In the genomic region with DNA sequence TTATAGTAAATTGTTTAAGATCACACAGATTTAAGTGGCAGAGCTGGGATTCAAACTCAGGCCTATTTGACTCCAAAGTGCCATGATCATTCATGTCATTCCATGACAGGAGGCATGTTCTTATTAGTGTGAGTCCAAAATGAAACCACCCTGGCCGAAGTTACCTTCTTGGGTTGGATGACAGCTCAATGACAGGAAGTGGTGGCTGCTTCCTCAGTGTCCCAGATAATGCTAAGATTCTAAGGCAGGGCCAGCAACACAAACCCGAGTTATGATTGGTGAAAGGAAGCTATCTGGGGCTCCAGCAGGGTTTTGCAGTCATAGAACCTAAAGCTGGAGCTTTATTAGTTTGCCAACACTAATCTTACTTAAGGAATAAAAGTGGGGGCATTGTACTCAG, we compare ENCODE assay signal across 29 cellular contexts.
"Had no signal": no experiment of that assay in that cellular context is flagged by ENCODE, and none has a peak within 500 bp of the region (broad histone marks: within the 10 kb centered on the region; RNA-seq: fewer than 3 reads in every experiment).

No MANE protein-coding gene starts in this region.

- H3K4me3 ChIP-seq: adrenal gland, body of pancreas, colonic mucosa, esophagus squamous epithelium, gastroesophageal sphincter, heart right ventricle had no signal

- H3K4me1 Mint-ChIP-seq: activated naive CD4-positive, alpha-beta T cell treated with anti-CD3 and anti-CD28 coated beads, Interleukin-2, amount 50 U/mL, for 24 hours; activated naive CD8-positive, alpha-beta T cell treated with anti-CD3 and anti-CD28 coated beads, Interleukin-2, amount 50 U/mL, for 24 hours had no signal

- H3K36me3 Mint-ChIP-seq: activated CD4-positive, alpha-beta memory T cell treated with anti-CD3 and anti-CD28 coated beads for 36 hours; activated naive CD4-positive, alpha-beta T cell treated with anti-CD3 and anti-CD28 coated beads, Interleukin-2, amount 50 U/mL, for 24 hours; activated naive CD8-positive, alpha-beta T cell treated with anti-CD3 and anti-CD28 coated beads for 36 hours; WTC11 had no signal

- ATAC-seq: activated CD4-positive, CD25-positive, alpha-beta regulatory T cell treated with anti-CD3 and anti-CD28 coated beads, Interleukin-2, amount 50 U/mL, for 24 hours; activated naive CD8-positive, alpha-beta T cell treated with anti-CD3 and anti-CD28 coated beads, Interleukin-2, amount 50 U/mL, for 24 hours; activated T-cell treated with anti-CD3 and anti-CD28 coated beads, Interleukin-2, amount 50 U/mL, for 4 hours; body of pancreas; gastroesophageal sphincter; heart right ventricle; T-helper 17 cell; WTC11 had no signal

- H3K27me3 ChIP-seq: adrenal gland, body of pancreas, colonic mucosa, esophagus squamous epithelium, gastroesophageal sphincter, heart right ventricle had no signal

- H3K27me3 Mint-ChIP-seq: activated CD4-positive, alpha-beta memory T cell treated with anti-CD3 and anti-CD28 coated beads for 36 hours; activated naive CD4-positive, alpha-beta T cell treated with anti-CD3 and anti-CD28 coated beads, Interleukin-2, amount 50 U/mL, for 24 hours had no signal

- H3K27ac Mint-ChIP-seq: activated CD4-positive, alpha-beta memory T cell treated with anti-CD3 and anti-CD28 coated beads for 36 hours; activated naive CD4-positive, alpha-beta T cell treated with anti-CD3 and anti-CD28 coated beads for 36 hours; activated naive CD4-positive, alpha-beta T cell treated with anti-CD3 and anti-CD28 coated beads, Interleukin-2, amount 50 U/mL, for 24 hours; activated naive CD8-positive, alpha-beta T cell treated with anti-CD3 and anti-CD28 coated beads for 36 hours; activated naive CD8-positive, alpha-beta T cell treated with anti-CD3 and anti-CD28 coated beads, Interleukin-2, amount 50 U/mL, for 24 hours; activated T-helper 2 cell treated with anti-CD3 and anti-CD28 coated beads, Interferon-gamma antibody, Interleukin-2, Interleukin-4, amounts not matched to agents 10 μg/mL and 5 μg/mL and 100 μg/mL, durations not matched to agents 14 hours and 24 hours and 36 hours; T-helper 17 cell; T-helper 2 cell treated with Interferon-gamma antibody and Interleukin-4, amounts not matched to agents 5 μg/mL and 100 μg/mL, for 36 hours; WTC11 had no signal

- H3K27ac ChIP-seq: adrenal gland, body of pancreas, colonic mucosa, epithelial cell of prostate, esophagus squamous epithelium, gastroesophageal sphincter, heart right ventricle, VCaP had no signal

- DNase-seq: activated CD4-positive, alpha-beta memory T cell treated with anti-CD3 and anti-CD28 coated beads for 36 hours; activated CD4-positive, alpha-beta T cell treated with anti-CD3 and anti-CD28 coated beads for 48 hours; activated CD4-positive, alpha-beta T cell treated with anti-CD3 and anti-CD28 coated beads, Interleukin-2, amount 50 U/mL, for 1 hour; activated CD8-positive, alpha-beta memory T cell treated with anti-CD3 and anti-CD28 coated beads for 24 hours; activated effector memory CD4-positive, alpha-beta T cell treated with anti-CD3 and anti-CD28 coated beads, Interleukin-2, amount 50 U/mL, for 16 hours; activated naive CD4-positive, alpha-beta T cell treated with anti-CD3 and anti-CD28 coated beads for 36 hours; activated naive CD8-positive, alpha-beta T cell treated with anti-CD3 and anti-CD28 coated beads for 36 hours; activated naive CD8-positive, alpha-beta T cell treated with anti-CD3 and anti-CD28 coated beads, Interleukin-2, amount 50 U/mL, for 24 hours; activated T-cell treated with anti-CD3 and anti-CD28 coated beads, Interleukin-2, amount 50 U/mL, for 4 hours; adrenal gland; amygdala; aorta; body of pancreas; caudate nucleus; colonic mucosa; effector CD8-positive, alpha-beta T cell; esophagus squamous epithelium; foreskin melanocyte; heart right ventricle; T-helper 17 cell; T1000 had no signal

- H3K4me3 Mint-ChIP-seq: activated CD4-positive, alpha-beta memory T cell treated with anti-CD3 and anti-CD28 coated beads for 36 hours; activated naive CD4-positive, alpha-beta T cell treated with anti-CD3 and anti-CD28 coated beads for 36 hours; activated naive CD4-positive, alpha-beta T cell treated with anti-CD3 and anti-CD28 coated beads, Interleukin-2, amount 50 U/mL, for 24 hours; activated naive CD8-positive, alpha-beta T cell treated with anti-CD3 and anti-CD28 coated beads for 36 hours; activated naive CD8-positive, alpha-beta T cell treated with anti-CD3 and anti-CD28 coated beads, Interleukin-2, amount 50 U/mL, for 24 hours; activated T-cell treated with anti-CD3 and anti-CD28 coated beads, Interleukin-2, amount 50 U/mL, for 4 hours; T-helper 17 cell; T-helper 2 cell treated with Interferon-gamma antibody and Interleukin-4, amounts not matched to agents 5 μg/mL and 100 μg/mL, for 36 hours; WTC11 had no signal

- H3K9me3 Mint-ChIP-seq: activated CD4-positive, alpha-beta memory T cell treated with anti-CD3 and anti-CD28 coated beads for 36 hours; activated naive CD4-positive, alpha-beta T cell treated with anti-CD3 and anti-CD28 coated beads for 36 hours; activated naive CD4-positive, alpha-beta T cell treated with anti-CD3 and anti-CD28 coated beads, Interleukin-2, amount 50 U/mL, for 24 hours; activated naive CD8-positive, alpha-beta T cell treated with anti-CD3 and anti-CD28 coated beads for 36 hours; activated naive CD8-positive, alpha-beta T cell treated with anti-CD3 and anti-CD28 coated beads, Interleukin-2, amount 50 U/mL, for 24 hours; activated T-cell treated with anti-CD3 and anti-CD28 coated beads, Interleukin-2, amount 50 U/mL, for 4 hours; activated T-helper 2 cell treated with anti-CD3 and anti-CD28 coated beads, Interferon-gamma antibody, Interleukin-2, Interleukin-4, amounts not matched to agents 10 μg/mL and 5 μg/mL and 100 μg/mL, durations not matched to agents 14 hours and 24 hours and 36 hours; T-helper 2 cell treated with Interferon-gamma antibody and Interleukin-4, amounts not matched to agents 5 μg/mL and 100 μg/mL, for 36 hours; WTC11 had no signal

- H3K36me3 ChIP-seq: adrenal gland, colonic mucosa, esophagus squamous epithelium, gastroesophageal sphincter, heart right ventricle had no signal

- H3K4me1 ChIP-seq: adrenal gland, body of pancreas, colonic mucosa, esophagus squamous epithelium, heart right ventricle had no signal

- H3K9me3 ChIP-seq: adrenal gland, body of pancreas, colonic mucosa, esophagus squamous epithelium, gastroesophageal sphincter, heart right ventricle had no signal
